In the genomic region with DNA sequence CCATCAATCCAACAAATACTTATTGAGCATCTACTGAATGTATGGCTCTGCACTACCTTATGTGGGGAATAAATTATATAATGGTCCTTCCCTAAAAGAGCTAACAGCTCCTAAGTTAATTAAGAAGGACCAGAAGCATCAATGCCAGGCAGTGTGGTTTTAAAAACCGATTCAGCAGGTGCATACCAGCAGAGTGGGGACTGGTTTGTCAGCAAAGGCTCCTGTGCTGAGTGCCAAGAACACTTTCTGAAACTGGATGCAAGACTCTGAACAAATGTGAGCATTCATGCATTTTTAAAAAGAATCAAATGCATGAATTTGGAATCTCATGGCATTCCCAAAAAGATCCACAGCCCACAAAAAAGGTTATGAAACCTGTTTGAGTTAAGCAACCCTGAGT, we compare ENCODE assay signal across 27 cellular contexts.
"Had no signal": no experiment of that assay in that cellular context is flagged by ENCODE, and none has a peak within 500 bp of the region (broad histone marks: within the 10 kb centered on the region; RNA-seq: fewer than 3 reads in every experiment).

No MANE protein-coding gene starts in this region.

- H3K27ac ChIP-seq: body of pancreas, epithelial cell of prostate had no signal

- H3K9me3 Mint-ChIP-seq: activated naive CD4-positive, alpha-beta T cell treated with anti-CD3 and anti-CD28 coated beads for 36 hours; activated naive CD4-positive, alpha-beta T cell treated with anti-CD3 and anti-CD28 coated beads, Interleukin-2, amount 50 U/mL, for 24 hours; activated naive CD8-positive, alpha-beta T cell treated with anti-CD3 and anti-CD28 coated beads, Interleukin-2, amount 10 ng/mL, durations not matched to agents 7 days and 5 days; activated T-helper 1 cell treated with anti-CD3 and anti-CD28 coated beads, Interleukin-12 subunit alpha, Interleukin-12 subunit beta, Interleukin-2, Interleukin-4 antibody, amounts not matched to agents 30 ng/mL and 10 ng/mL and 1 ng/mL, durations not matched to agents 14 hours and 24 hours and 36 hours had no signal

- DNase-seq: activated CD4-positive, alpha-beta memory T cell treated with anti-CD3 and anti-CD28 coated beads, Interleukin-2, amount 10 ng/mL, durations not matched to agents 7 days and 5 days; activated CD4-positive, alpha-beta T cell treated with anti-CD3 and anti-CD28 coated beads for 1 hour; activated CD4-positive, alpha-beta T cell treated with anti-CD3 and anti-CD28 coated beads for 4 hours; activated CD4-positive, alpha-beta T cell treated with anti-CD3 and anti-CD28 coated beads, Interleukin-2, amount 10 ng/mL, durations not matched to agents 7 days and 5 days; activated CD4-positive, alpha-beta T cell treated with anti-CD3 and anti-CD28 coated beads, Interleukin-2, amount 50 U/mL, for 4 hours; activated CD4-positive, CD25-positive, alpha-beta regulatory T cell; activated CD8-positive, alpha-beta memory T cell treated with anti-CD3 and anti-CD28 coated beads, Interleukin-2, amount 50 U/mL, for 48 hours; activated effector memory CD4-positive, alpha-beta T cell treated with anti-CD3 and anti-CD28 coated beads, Interleukin-2, amount 50 U/mL, for 16 hours; activated naive CD4-positive, alpha-beta T cell treated with anti-CD3 and anti-CD28 coated beads for 36 hours; activated naive CD8-positive, alpha-beta T cell treated with anti-CD3 and anti-CD28 coated beads, Interleukin-2, amount 10 ng/mL, durations not matched to agents 7 days and 5 days; activated T-cell treated with anti-CD3 and anti-CD28 coated beads for 4 hours; activated T-cell treated with anti-CD3 and anti-CD28 coated beads, Interleukin-2, amount 50 U/mL, for 24 hours; amniotic stem cell; anterior cingulate cortex; body of pancreas; caudate nucleus; cortex of kidney; dermis blood vessel endothelial cell; effector CD8-positive, alpha-beta T cell; foreskin fibroblast; T-helper 1 cell; T-helper 17 cell; T1000 had no signal

- H3K4me1 ChIP-seq: body of pancreas had no signal

- ATAC-seq: body of pancreas, T-helper 17 cell had no signal

- H3K27me3 ChIP-seq: body of pancreas had no signal

- H3K27ac Mint-ChIP-seq: activated CD4-positive, alpha-beta memory T cell treated with anti-CD3 and anti-CD28 coated beads, Interleukin-2, amount 10 ng/mL, durations not matched to agents 7 days and 5 days; activated CD4-positive, alpha-beta T cell treated with anti-CD3 and anti-CD28 coated beads, Interleukin-2, amount 10 ng/mL, durations not matched to agents 7 days and 5 days; activated naive CD4-positive, alpha-beta T cell treated with anti-CD3 and anti-CD28 coated beads for 36 hours; activated naive CD4-positive, alpha-beta T cell treated with anti-CD3 and anti-CD28 coated beads, Interleukin-2, amount 50 U/mL, for 24 hours; activated T-helper 1 cell treated with anti-CD3 and anti-CD28 coated beads, Interleukin-12 subunit alpha, Interleukin-12 subunit beta, Interleukin-2, Interleukin-4 antibody, amounts not matched to agents 30 ng/mL and 10 ng/mL and 1 ng/mL, durations not matched to agents 14 hours and 24 hours and 36 hours; T-helper 17 cell; T-helper 2 cell treated with Interferon-gamma antibody and Interleukin-4, amounts not matched to agents 5 μg/mL and 100 μg/mL, for 36 hours had no signal

- H3K4me1 Mint-ChIP-seq: activated naive CD4-positive, alpha-beta T cell treated with anti-CD3 and anti-CD28 coated beads, Interleukin-2, amount 50 U/mL, for 24 hours had no signal

- H3K9me3 ChIP-seq: body of pancreas had no signal

- H3K27me3 Mint-ChIP-seq: activated CD4-positive, alpha-beta memory T cell treated with anti-CD3 and anti-CD28 coated beads, Interleukin-2, amount 10 ng/mL, durations not matched to agents 7 days and 5 days; activated CD4-positive, alpha-beta T cell treated with anti-CD3 and anti-CD28 coated beads, Interleukin-2, amount 10 ng/mL, durations not matched to agents 7 days and 5 days; activated naive CD4-positive, alpha-beta T cell treated with anti-CD3 and anti-CD28 coated beads, Interleukin-2, amount 50 U/mL, for 24 hours; activated naive CD8-positive, alpha-beta T cell treated with anti-CD3 and anti-CD28 coated beads, Interleukin-2, amount 10 ng/mL, durations not matched to agents 7 days and 5 days; activated T-cell treated with anti-CD3 and anti-CD28 coated beads, Interleukin-2, amount 50 U/mL, for 24 hours; T-helper 17 cell had no signal

- H3K4me3 Mint-ChIP-seq: activated CD4-positive, alpha-beta memory T cell treated with anti-CD3 and anti-CD28 coated beads, Interleukin-2, amount 10 ng/mL, durations not matched to agents 7 days and 5 days; activated CD4-positive, alpha-beta T cell treated with anti-CD3 and anti-CD28 coated beads, Interleukin-2, amount 10 ng/mL, durations not matched to agents 7 days and 5 days; activated naive CD4-positive, alpha-beta T cell treated with anti-CD3 and anti-CD28 coated beads for 36 hours; activated naive CD4-positive, alpha-beta T cell treated with anti-CD3 and anti-CD28 coated beads, Interleukin-2, amount 50 U/mL, for 24 hours; activated naive CD8-positive, alpha-beta T cell treated with anti-CD3 and anti-CD28 coated beads, Interleukin-2, amount 10 ng/mL, durations not matched to agents 7 days and 5 days; activated T-cell treated with anti-CD3 and anti-CD28 coated beads, Interleukin-2, amount 50 U/mL, for 24 hours; activated T-helper 1 cell treated with anti-CD3 and anti-CD28 coated beads, Interleukin-12 subunit alpha, Interleukin-12 subunit beta, Interleukin-2, Interleukin-4 antibody, amounts not matched to agents 30 ng/mL and 10 ng/mL and 1 ng/mL, durations not matched to agents 14 hours and 24 hours and 36 hours; T-helper 17 cell; T-helper 2 cell treated with Interferon-gamma antibody and Interleukin-4, amounts not matched to agents 5 μg/mL and 100 μg/mL, for 36 hours had no signal

- H3K4me3 ChIP-seq: body of pancreas had no signal
